14 cellular contexts compared by ENCODE assay signal in the genomic region with DNA sequence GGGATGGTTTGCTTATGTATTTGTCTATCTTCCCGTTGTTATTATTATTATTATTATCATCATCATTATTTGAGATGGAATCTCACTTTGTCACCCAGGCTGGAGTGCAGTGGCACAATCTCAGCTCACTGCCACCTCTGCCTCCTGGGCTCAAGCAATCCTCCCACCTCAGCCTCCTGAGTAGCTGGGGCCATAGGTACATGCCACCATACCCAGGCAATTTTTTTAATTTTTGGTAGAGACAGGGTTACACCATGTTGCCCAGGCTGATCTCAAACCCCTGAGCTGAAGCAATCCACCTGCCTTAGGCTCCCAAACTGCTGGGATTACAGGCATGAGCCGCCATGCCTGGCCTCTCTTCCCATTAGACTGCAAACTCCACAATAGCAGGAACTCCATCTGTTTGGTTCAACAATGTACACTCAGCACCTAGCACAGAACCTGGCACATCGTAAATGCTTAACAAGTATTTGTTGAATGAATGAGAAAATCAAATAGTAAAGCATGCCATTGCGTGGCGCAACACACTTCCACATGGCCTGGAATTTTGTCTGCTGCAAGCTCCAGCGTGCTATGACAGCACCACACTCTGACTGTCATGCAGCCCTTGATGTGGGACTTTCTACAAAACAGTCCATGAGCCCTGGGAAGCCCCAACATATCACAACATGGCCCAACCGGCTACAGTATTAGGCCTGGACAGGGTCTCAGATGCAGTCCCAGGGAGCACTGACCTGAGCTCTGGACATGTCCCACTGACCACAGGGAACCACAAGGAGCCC. TPM values are rescaled to one million over a fixed set of nuclear protein-coding genes. Genes with fewer than 3 reads are reported as not detected.
DNase-seq lines count a peak whose midpoint lies in the region; ATAC-seq, FAIRE-seq and TF ChIP-seq lines count a peak whose summit lies in the region.
"Had no signal": no experiment of that assay in that cellular context is flagged by ENCODE, and none has a peak within 500 bp of the region (broad histone marks: within the 10 kb centered on the region; RNA-seq: fewer than 3 reads in every experiment).

No MANE protein-coding gene starts in this region.

- no peaks in the 10 kb centered on the region for H3F3A ChIP-seq in GM23338 (replicated peaks; ENCODE audit: low read depth)

- H3K9me2 ChIP-seq in HCT116 (ENCODE audit: insufficient read depth) = no peaks in the 10 kb centered on the region
- H3K9me2 ChIP-seq in GM23338 (ENCODE audit: insufficient read depth) = no peaks in the 10 kb centered on the region

- RAD21 ChIA-PET in HCT116 (lab: Charles Lee; ENCODE audit: low non-redundant PET in 1 of 2, low total read pairs in 2 of 2, uncharacterized antibody in 2 of 2, unreplicated experiment in 2 of 2) = no interaction called here

- CTCF ChIA-PET in HCT116 (lab: Charles Lee) = interaction anchor here (2.1 kb wide), 1 partner anchor 9 kb away, joined by 6 read pairs; no protein-coding TSS in a partner anchor
- CTCF ChIA-PET in HepG2 (lab: Yijun Ruan, JAX; ENCODE audit: low intra/inter-chr PET ratio, low total read pairs) = interaction anchor here (0.8 kb wide), 1 partner anchor 9 kb away, joined by 3 read pairs; no protein-coding TSS in a partner anchor

- H3K79me2 ChIP-seq in HCT116 (ENCODE audit: insufficient read depth, low read length) (peaks cover 12% of the 10 kb centered on the region), HepG2 (ENCODE audit: insufficient read depth, low read length) (peaks cover 11% of the 10 kb centered on the region), GM23338 (replicated peaks; ENCODE audit: insufficient read depth) (no peaks in the 10 kb centered on the region)

- peak overlapping the region; percentile 86; the same call in 1 of the 2 replicates for H3K9ac ChIP-seq in HCT116 (ENCODE audit: low read length)
- H3K9ac ChIP-seq in HepG2 (ENCODE audit: insufficient read depth, low read depth, low read length) = peak overlapping the region; percentile 37
- H3K9ac ChIP-seq in stomach smooth muscle (ENCODE audit: low read length in 2 of 2) = no peak overlapping the region

- DNase-seq in HCT116 (ENCODE audit: low read depth, low spot score) (no peak), bronchial epithelial cell (ENCODE audit: low read depth) (peak; percentile 95), HepG2 (ENCODE audit: low spot score) (peak; percentile 84), DMS153 treated with DMSO at 0.1 percent for 48 hours (lab: John Stamatoyannopoulos, UW; ENCODE audit: unreplicated experiment) (no peak), cerebellar nuclear complex (lab: John Stamatoyannopoulos, UW) (no peak), GM23338 (ENCODE audit: low spot score) (no peak)
- DNase-seq: DND-41, hypothalamus, NCI-H2081 treated with DMSO at 0.1 percent for 48 hours had no signal

- H2AFZ ChIP-seq in HCT116 (ENCODE audit: low read depth, low read length, poor library complexity, severe bottlenecking) = no peak overlapping the region
- H2AFZ ChIP-seq in HepG2 (ENCODE audit: low read length) = no peak overlapping the region
- no peak overlapping the region for H2AFZ ChIP-seq in GM23338

- H3K27ac Mint-ChIP-seq in GM23338 = no peak overlapping the region
- H3K27ac Mint-ChIP-seq: activated T-helper 1 cell treated with anti-CD3 and anti-CD28 coated beads, Interleukin-12 subunit alpha, Interleukin-12 subunit beta, Interleukin-2, Interleukin-4 antibody, amounts not matched to agents 30 ng/mL and 10 ng/mL and 1 ng/mL, durations not matched to agents 14 hours and 24 hours and 36 hours; stimulated activated naive CD8-positive, alpha-beta T cell treated with anti-CD3 and anti-CD28 coated beads, Interleukin-15, Interleukin-2, amounts not matched to agents 100 ng/mL and 50 ng/mL, for 24 hours had no signal

- ATAC-seq in HCT116 (no peak), HepG2 (peak; percentile 36), GM23338 (no peak)

- TF ChIP-seq POLR2A in HCT116 (IDR thresholded peaks at IDR 0.05; ENCODE audit: borderline replicate concordance, extremely low read depth, insufficient read depth, insufficient read length) (no peak), HepG2 (IDR thresholded peaks at IDR 0.05; ENCODE audit: insufficient read depth in 1 of 2, low read depth in 2 of 2, low read length in 2 of 2) (no peak)

- no peak for TF ChIP-seq CTCF in HCT116 (IDR thresholded peaks at IDR 0.05 in 2 of 3, conservative IDR thresholded peaks at IDR 0.05 in 1 of 3; ENCODE audit: borderline replicate concordance in 1 of 3, insufficient read depth in 1 of 3, low read depth in 2 of 3, low read length in 2 of 3)
- TF ChIP-seq CTCF in bronchial epithelial cell (IDR thresholded peaks at IDR 0.05; ENCODE audit: insufficient read depth, low read length, severe bottlenecking) = no peak
- TF ChIP-seq CTCF in HepG2 (CRISPR knock-in tag; IDR thresholded peaks at IDR 0.05) = peak; percentile 37; the same call in 1 of the 2 replicates
- no peak for TF ChIP-seq CTCF in GM23338 (conservative IDR thresholded peaks at IDR 0.05; ENCODE audit: low read depth in 2 of 2)

- H3K36me3 ChIP-seq in HCT116 (ENCODE audit: control insufficient read depth in 1 of 2, insufficient read depth in 2 of 2, low read length in 2 of 2) (no peaks in the 10 kb centered on the region), bronchial epithelial cell (ENCODE audit: control insufficient read depth, insufficient read depth, low read length) (no peaks in the 10 kb centered on the region), HepG2 (replicated peaks in 1 of 2; ENCODE audit: control insufficient read depth in 1 of 2, insufficient read depth in 2 of 2, low read length in 2 of 2) (no peaks in the 10 kb centered on the region), stomach smooth muscle (ENCODE audit: control insufficient read depth in 2 of 2, insufficient read depth in 2 of 2, low read length in 2 of 2) (no peaks in the 10 kb centered on the region), GM23338 (ENCODE audit: insufficient read depth) (no peaks in the 10 kb centered on the region)

- H3K27me3 ChIP-seq in HCT116 (ENCODE audit: insufficient read depth, low read length) (no peaks in the 10 kb centered on the region), bronchial epithelial cell (ENCODE audit: control insufficient read depth, insufficient read depth, low read length) (no peaks in the 10 kb centered on the region), HepG2 (ENCODE audit: control insufficient read depth in 1 of 2, insufficient read depth in 2 of 2, low read length in 2 of 2) (no peaks in the 10 kb centered on the region; a peak in 1 of 5 replicates), stomach smooth muscle (ENCODE audit: control insufficient read depth in 1 of 2, insufficient read depth in 2 of 2, low read length in 2 of 2) (no peaks in the 10 kb centered on the region), GM23338 (ENCODE audit: insufficient read depth) (no peaks in the 10 kb centered on the region)

- H3K4me1 ChIP-seq in HCT116 (ENCODE audit: control insufficient read depth in 1 of 2, insufficient read depth in 2 of 2, low read length in 2 of 2) (peaks cover 46 to 90% of the 10 kb centered on the region in 2 experiments), HepG2 (ENCODE audit: insufficient read depth, low read length) (peaks cover 71% of the 10 kb centered on the region), stomach smooth muscle (ENCODE audit: control insufficient read depth, insufficient read depth, low read length) (peaks cover 34% of the 10 kb centered on the region), GM23338 (ENCODE audit: insufficient read depth) (peaks cover 16% of the 10 kb centered on the region)

- H3K4me3 ChIP-seq in HCT116 (replicated peaks in 1 of 2; ENCODE audit: low read depth in 1 of 2, low read length in 2 of 2) (no peak overlapping the region), bronchial epithelial cell (ENCODE audit: low read depth, low read length) (no peak overlapping the region), HepG2 (replicated peaks in 1 of 3; ENCODE audit: insufficient read depth in 1 of 3, low read depth in 2 of 3, low read length in 3 of 3) (peak overlapping the region in 1 of 3 experiments; percentile 46; a peak in 2 of 6 replicates), stomach smooth muscle (ENCODE audit: low read length in 2 of 2) (no peak overlapping the region), GM23338 (no peak overlapping the region)

- H3K27ac ChIP-seq in HCT116 (ENCODE audit: low read depth, low read length) (peak overlapping the region; percentile 92), HepG2 (ENCODE audit: extremely low read length, insufficient read depth, low read length) (peak overlapping the region; percentile 31), stomach smooth muscle (ENCODE audit: low read length) (peak overlapping the region; percentile 96), GM23338 (ENCODE audit: low read depth) (no peak overlapping the region)

- H4K20me1 ChIP-seq in HCT116 (ENCODE audit: insufficient read depth) = no peaks in the 10 kb centered on the region
- H4K20me1 ChIP-seq in HepG2 (ENCODE audit: insufficient read depth, low read length) = no peaks in the 10 kb centered on the region
- H4K20me1 ChIP-seq in GM23338 (replicated peaks; ENCODE audit: insufficient read depth) = no peaks in the 10 kb centered on the region

- WGBS in HepG2 (ENCODE audit: low lambda C conversion rate) = 48% methylated on average over 3 of the region's 7 CpGs

- peaks cover 10% of the 10 kb centered on the region for H3K27me3 Mint-ChIP-seq in GM23338 (ENCODE audit: insufficient read depth, low read depth, poor library complexity)

- in situ Hi-C loops in HepG2 (cut with HindIII; ENCODE audit: extremely low pct_ligation_motif_present, low pct_unique_long_range_greater_than_20kb) = no loop called here

- peaks cover 22% of the 10 kb centered on the region for H3K4me1 Mint-ChIP-seq in GM23338
- H3K4me1 Mint-ChIP-seq: central memory CD8-positive, alpha-beta T cell had no signal

- H3K4me2 ChIP-seq in HCT116 (ENCODE audit: low read length) (peak overlapping the region; percentile 96), HepG2 (ENCODE audit: low read depth, low read length) (peak overlapping the region; percentile 43), GM23338 (no peak overlapping the region)

- BruUV-seq in HCT116 (replicated peaks; lab: Mats Ljungman, UMichigan) (no TSS peak), HepG2 (replicated peaks; lab: Mats Ljungman, UMichigan) (no TSS peak)

- TF ChIP-seq RAD21 in HCT116 (IDR thresholded peaks at IDR 0.05; ENCODE audit: low read depth) = no peak
- no peak for TF ChIP-seq RAD21 in HepG2 (CRISPR knock-in tag; IDR thresholded peaks at IDR 0.05)

- H3K9me3 Mint-ChIP-seq in GM23338 = no peaks in the 10 kb centered on the region
- H3K9me3 Mint-ChIP-seq: activated T-helper 1 cell treated with anti-CD3 and anti-CD28 coated beads, Interleukin-12 subunit alpha, Interleukin-12 subunit beta, Interleukin-2, Interleukin-4 antibody, amounts not matched to agents 30 ng/mL and 10 ng/mL and 1 ng/mL, durations not matched to agents 14 hours and 24 hours and 36 hours; central memory CD8-positive, alpha-beta T cell; stimulated activated naive CD8-positive, alpha-beta T cell treated with anti-CD3 and anti-CD28 coated beads, Interleukin-15, Interleukin-2, amounts not matched to agents 100 ng/mL and 50 ng/mL, for 24 hours had no signal

- no peak overlapping the region for H3K4me3 Mint-ChIP-seq in GM23338
- H3K4me3 Mint-ChIP-seq: activated T-helper 1 cell treated with anti-CD3 and anti-CD28 coated beads, Interleukin-12 subunit alpha, Interleukin-12 subunit beta, Interleukin-2, Interleukin-4 antibody, amounts not matched to agents 30 ng/mL and 10 ng/mL and 1 ng/mL, durations not matched to agents 14 hours and 24 hours and 36 hours; central memory CD8-positive, alpha-beta T cell; stimulated activated naive CD8-positive, alpha-beta T cell treated with anti-CD3 and anti-CD28 coated beads, Interleukin-15, Interleukin-2, amounts not matched to agents 100 ng/mL and 50 ng/mL, for 24 hours had no signal

- no peaks in the 10 kb centered on the region for H3K36me3 Mint-ChIP-seq in GM23338 (ENCODE audit: low read depth)

- intact Hi-C loops in HCT116 (cut with micrococcal nuclease) (no loop called here), HepG2 (cut with micrococcal nuclease; ENCODE audit: unreplicated experiment) (no loop called here)

- POLR2A ChIA-PET in HCT116 (lab: Charles Lee) = no interaction called here
- POLR2A ChIA-PET in HepG2 (lab: Yijun Ruan, JAX) = interaction anchor here (0.8 to 1.3 kb wide), 3 partner anchors 12 to 131 kb away, joined by 3 read pairs; a partner anchor contains a TSS

- FAIRE-seq in bronchial epithelial cell (lab: Jason Lieb, UNC) (peak; percentile 99), HepG2 (lab: Jason Lieb, UNC) (peak; percentile 85)

- no peaks in the 10 kb centered on the region for H3K9me3 ChIP-seq in HCT116 (ENCODE audit: control insufficient read depth in 1 of 2, insufficient read depth in 1 of 2, low read depth in 1 of 2, low read length in 2 of 2)
- H3K9me3 ChIP-seq in HepG2 (ENCODE audit: low read length) = no peaks in the 10 kb centered on the region
- no peaks in the 10 kb centered on the region for H3K9me3 ChIP-seq in stomach smooth muscle (ENCODE audit: control insufficient read depth in 2 of 2, low read length in 2 of 2)

- TF ChIP-seq EP300 in HepG2 (IDR thresholded peaks at IDR 0.05; ENCODE audit: low read depth in 2 of 2, low read length in 2 of 2) (0 out of 4 replicates have a peak, but pooled peaks of 1 of the 2 experiments have one; percentile 21), HepG2 (CRISPR knock-in tag; IDR thresholded peaks at IDR 0.05; ENCODE audit: borderline replicate concordance) (no peak)

RNA-seq across cellular contexts. Expression of a gene that starts 3.8 kb away (rescaled TPM):
- 57.9 TPM for total RNA-seq in HCT116 (2021; ENCODE audit: unreplicated experiment)
- 75.8 and 79.5 TPM in 2 replicates for polyA plus RNA-seq in HCT116 (2012)
- total RNA-seq in bronchial epithelial cell = 55.4 and 154 TPM in 2 replicates
- 10.5 and 24.7 TPM in 2 replicates for total RNA-seq in HepG2 (2016; rRNA removed; fragmentation: Illumina TruSeq; extraction: Trizol)
- total RNA-seq in HepG2 (2016; cell fraction: cytosol; rRNA removed; fragmentation: Illumina TruSeq; extraction: Trizol; ENCODE audit: low read depth) = 13.7 and 15.2 TPM in 2 replicates
- 9.6 and 28.4 TPM in 2 replicates for total RNA-seq in HepG2 (2016; cell fraction: insoluble cytoplasmic fraction; rRNA removed; fragmentation: Illumina TruSeq; extraction: Trizol)
- 21.8 and 22.0 TPM in 2 replicates for total RNA-seq in HepG2 (2016; cell fraction: membrane; rRNA removed; fragmentation: Illumina TruSeq; extraction: Trizol)
- 24.5 and 28.2 TPM in 2 replicates for total RNA-seq in HepG2 (2016; cell fraction: nucleus; rRNA removed; fragmentation: Illumina TruSeq; extraction: Trizol)
- 76.8 and 139 TPM in 2 replicates for polyA plus RNA-seq in HepG2 (2011; rRNA removed)
- polyA plus RNA-seq in HepG2 (2011; cell fraction: cytosol; rRNA removed) = 62.4 and 79.7 TPM in 2 replicates
- 185 and 206 TPM in 2 replicates for polyA plus RNA-seq in HepG2 (2011; cell fraction: nucleus; rRNA removed)
- 42.8 and 47.0 TPM in 2 replicates for polyA plus RNA-seq in HepG2 (2012)
- 5.5 and 6.8 TPM in 2 replicates for polyA plus RNA-seq in HepG2 (2016; cell fraction: cytosol; fragmentation: Illumina TruSeq; extraction: Trizol; ENCODE audit: low read depth)
- 8.8 and 11.1 TPM in 2 replicates for polyA plus RNA-seq in HepG2 (2016; cell fraction: insoluble cytoplasmic fraction; fragmentation: Illumina TruSeq; extraction: Trizol; ENCODE audit: low read depth)
- polyA plus RNA-seq in HepG2 (2016; cell fraction: membrane; fragmentation: Illumina TruSeq; extraction: Trizol; ENCODE audit: low read depth) = 10.6 and 11.6 TPM in 2 replicates
- polyA plus RNA-seq in HepG2 (2016; cell fraction: nucleus; fragmentation: Illumina TruSeq; extraction: Trizol; ENCODE audit: insufficient read depth, low read depth) = 48.2 and 51.2 TPM in 2 replicates
- 13.3 and 101 TPM in 2 replicates for polyA minus RNA-seq in HepG2 (2011; rRNA and poly(A)+ RNA removed; ENCODE audit: low replicate concordance)
- polyA minus RNA-seq in HepG2 (2011; cell fraction: cytosol; rRNA and poly(A)+ RNA removed) = 27.7 and 32.7 TPM in 2 replicates
- 24.6 and 37.8 TPM in 2 replicates for polyA minus RNA-seq in HepG2 (2011; cell fraction: nucleus; rRNA and poly(A)+ RNA removed)
- 15.8 and 20.4 TPM in 2 replicates for total RNA-seq in GM23338 (2014; rRNA removed; shearing (Covaris generic))
- 6.2 and 6.8 TPM in 2 replicates for polyA plus RNA-seq in GM23338 (2016; fragmentation: Nextera tagmentation; extraction: Ambion mirVana)
- total RNA-seq: activated T-helper 1 cell treated with anti-CD3 and anti-CD28 coated beads, Interleukin-12 subunit alpha, Interleukin-12 subunit beta, Interleukin-2, Interleukin-4 antibody, amounts not matched to agents 30 ng/mL and 10 ng/mL and 1 ng/mL, durations not matched to agents 14 hours and 24 hours and 36 hours had no signal

RNA-seq across cellular contexts. Expression of a gene that starts 45.0 kb away (rescaled TPM):
- total RNA-seq in HCT116 (2021; ENCODE audit: unreplicated experiment) (not detected), bronchial epithelial cell (not detected in 2 replicates), HepG2 (2016; rRNA removed; fragmentation: Illumina TruSeq; extraction: Trizol) (not detected in 2 replicates)
- not detected in 2 replicates for polyA plus RNA-seq in HCT116 (2012)
- not detected in 2 replicates for total RNA-seq in HepG2 (2016; cell fraction: cytosol; rRNA removed; fragmentation: Illumina TruSeq; extraction: Trizol; ENCODE audit: low read depth)
- not detected in 2 replicates for total RNA-seq in HepG2 (2016; cell fraction: insoluble cytoplasmic fraction; rRNA removed; fragmentation: Illumina TruSeq; extraction: Trizol)
- total RNA-seq in HepG2 (2016; cell fraction: membrane; rRNA removed; fragmentation: Illumina TruSeq; extraction: Trizol) = not detected in 2 replicates
- total RNA-seq in HepG2 (2016; cell fraction: nucleus; rRNA removed; fragmentation: Illumina TruSeq; extraction: Trizol) = not detected in 2 replicates
- polyA plus RNA-seq in HepG2 (2011; rRNA removed) (0.05 TPM in 1 of 2 replicates, not detected in the other), GM23338 (2016; fragmentation: Nextera tagmentation; extraction: Ambion mirVana) (0.15 TPM in 1 of 2 replicates, not detected in the other)
- 0.03 TPM in 1 of 2 replicates, not detected in the other for polyA plus RNA-seq in HepG2 (2011; cell fraction: cytosol; rRNA removed)
- 0.13 and 0.23 TPM in 2 replicates for polyA plus RNA-seq in HepG2 (2011; cell fraction: nucleus; rRNA removed)
- 0.07 TPM in 1 of 2 replicates, not detected in the other for polyA plus RNA-seq in HepG2 (2012)
- polyA plus RNA-seq in HepG2 (2016; cell fraction: cytosol; fragmentation: Illumina TruSeq; extraction: Trizol; ENCODE audit: low read depth) = not detected in 2 replicates
- not detected in 2 replicates for polyA plus RNA-seq in HepG2 (2016; cell fraction: insoluble cytoplasmic fraction; fragmentation: Illumina TruSeq; extraction: Trizol; ENCODE audit: low read depth)
- polyA plus RNA-seq in HepG2 (2016; cell fraction: membrane; fragmentation: Illumina TruSeq; extraction: Trizol; ENCODE audit: low read depth) = not detected in 2 replicates
- not detected in 2 replicates for polyA plus RNA-seq in HepG2 (2016; cell fraction: nucleus; fragmentation: Illumina TruSeq; extraction: Trizol; ENCODE audit: insufficient read depth, low read depth)
- polyA minus RNA-seq in HepG2 (2011; rRNA and poly(A)+ RNA removed; ENCODE audit: low replicate concordance) = not detected in 2 replicates
- polyA minus RNA-seq in HepG2 (2011; cell fraction: cytosol; rRNA and poly(A)+ RNA removed) = not detected in 2 replicates
- polyA minus RNA-seq in HepG2 (2011; cell fraction: nucleus; rRNA and poly(A)+ RNA removed) = not detected in 2 replicates
- total RNA-seq in GM23338 (2014; rRNA removed; shearing (Covaris generic)) = 1.0 TPM in 1 of 2 replicates, not detected in the other
- total RNA-seq: activated T-helper 1 cell treated with anti-CD3 and anti-CD28 coated beads, Interleukin-12 subunit alpha, Interleukin-12 subunit beta, Interleukin-2, Interleukin-4 antibody, amounts not matched to agents 30 ng/mL and 10 ng/mL and 1 ng/mL, durations not matched to agents 14 hours and 24 hours and 36 hours; OCI-LY7 had no signal

Comparison
In these comparisons a context has a peak if more than half of its experiments do, and no peak if none do; other contexts are left out.
1. DNase-seq: peak in bronchial epithelial cell (single experiment) and HepG2 (single experiment); none in HCT116 (single experiment), DMS153 treated with DMSO at 0.1 percent for 48 hours (single experiment), cerebellar nuclear complex (0 of 2) and GM23338 (single experiment).
2. H3K9ac ChIP-seq: peak in HCT116 (single experiment) and HepG2 (single experiment); none in stomach smooth muscle (0 of 2).